8 cellular contexts compared by ENCODE assay signal in genomic region chr18:10519999-10520935, GRCh38. TPM values are rescaled to one million over a fixed set of nuclear protein-coding genes. Genes with fewer than 3 reads are reported as not detected.
DNase-seq lines count a peak whose midpoint lies in the region; ATAC-seq and TF ChIP-seq lines count a peak whose summit lies in the region.

No MANE protein-coding gene starts in this region.

- peak overlapping the region; percentile 36; the same call in 1 of the 2 replicates for H3K4me3 ChIP-seq in PC-3 (ENCODE audit: low read length)
- H3K4me3 ChIP-seq in neural cell (ENCODE audit: low read length), result no peak overlapping the region
- no peak overlapping the region for H3K4me3 ChIP-seq in testis

- peak overlapping the region; percentile 18 for H3K27ac ChIP-seq in KOPT-K1 (ENCODE audit: low read depth, low read length, poor library complexity, severe bottlenecking)
- H3K27ac ChIP-seq in PC-3 (ENCODE audit: low read length), result no peak overlapping the region
- no peak overlapping the region for H3K27ac ChIP-seq in neural cell (ENCODE audit: low read length)
- H3K27ac ChIP-seq in testis, result no peak overlapping the region

- intact Hi-C loops in PC-3 (cut with micrococcal nuclease) (loop anchor here (1.0 to 10.0 kb wide), 4 partner anchors 65 to 785 kb away; partner anchors contain the start of gene APCDD1), testis (cut with DNase I; ENCODE audit: low total_unique reads) (loop anchor here (10.0 kb wide), 2 partner anchors 485 to 545 kb away; no protein-coding TSS in a partner anchor)
- intact Hi-C loops in activated T-helper 1 cell treated with anti-CD3 and anti-CD28 coated beads, Interleukin-12 subunit alpha, Interleukin-12 subunit beta, Interleukin-2, Interleukin-4 antibody, amounts not matched to agents 30 ng/mL and 10 ng/mL and 1 ng/mL, durations not matched to agents 14 hours and 24 hours and 36 hours (cut with micrococcal nuclease), result loop anchor here (1.0 to 10.0 kb wide), 7 partner anchors 265 to 1445 kb away; partner anchors contain the start of gene RALBP1

- CTCF ChIA-PET in PC-3 (lab: Charles Lee), result interaction anchor here (1.3 kb wide), 1 partner anchor 514 kb away, joined by 6 read pairs; no protein-coding TSS in a partner anchor

- H3K79me2 ChIP-seq in PC-3 (ENCODE audit: low read length) (no peaks in the 10 kb centered on the region), neural cell (replicated peaks; ENCODE audit: insufficient read depth, low read length) (no peaks in the 10 kb centered on the region)

- TF ChIP-seq CTCF in PC-3 (conservative IDR thresholded peaks at IDR 0.05; ENCODE audit: low read depth, low read length) (peak; percentile 91), neural cell (IDR thresholded peaks at IDR 0.05; ENCODE audit: poor library complexity, severe bottlenecking) (peak; percentile 92), testis (IDR thresholded peaks at IDR 0.05) (peak; percentile 66 to 78 (median 73))

- H3K36me3 ChIP-seq in KOPT-K1 (ENCODE audit: insufficient read depth, low read length), result no peaks in the 10 kb centered on the region
- no peaks in the 10 kb centered on the region for H3K36me3 ChIP-seq in PC-3 (ENCODE audit: low read depth, low read length)
- H3K36me3 ChIP-seq in neural cell (ENCODE audit: insufficient read depth, low read length), result no peaks in the 10 kb centered on the region
- no peaks in the 10 kb centered on the region for H3K36me3 ChIP-seq in testis (ENCODE audit: low read depth, missing control alignments)

- H3K9ac ChIP-seq in PC-3 (ENCODE audit: low read length) (no peak overlapping the region), neural cell (ENCODE audit: low read length) (no peak overlapping the region)

- no peak for TF ChIP-seq POLR2A in testis (IDR thresholded peaks at IDR 0.05)

- no peaks in the 10 kb centered on the region for H3K9me3 Mint-ChIP-seq in activated T-helper 1 cell treated with anti-CD3 and anti-CD28 coated beads, Interleukin-12 subunit alpha, Interleukin-12 subunit beta, Interleukin-2, Interleukin-4 antibody, amounts not matched to agents 30 ng/mL and 10 ng/mL and 1 ng/mL, durations not matched to agents 14 hours and 24 hours and 36 hours

- H3F3A ChIP-seq in PC-3 (ENCODE audit: low read length, unreplicated experiment), result no peaks in the 10 kb centered on the region
- no peaks in the 10 kb centered on the region for H3F3A ChIP-seq in neural cell (ENCODE audit: insufficient read depth, low read length, poor library complexity, severe bottlenecking)

- TF ChIP-seq EP300 in neural cell (conservative IDR thresholded peaks at IDR 0.05; ENCODE audit: poor library complexity, severe bottlenecking), result no peak

- H3K4me1 ChIP-seq in PC-3 (ENCODE audit: insufficient read depth, low read length) (peaks cover 13% of the 10 kb centered on the region), testis (no peaks in the 10 kb centered on the region)

- WGBS in testis, 2 donors, result 36 to 46% methylated on average over 17 of the region's 17 CpGs

- no peak overlapping the region for H3K27ac Mint-ChIP-seq in activated T-helper 1 cell treated with anti-CD3 and anti-CD28 coated beads, Interleukin-12 subunit alpha, Interleukin-12 subunit beta, Interleukin-2, Interleukin-4 antibody, amounts not matched to agents 30 ng/mL and 10 ng/mL and 1 ng/mL, durations not matched to agents 14 hours and 24 hours and 36 hours

- H3K27me3 Mint-ChIP-seq in activated T-helper 1 cell treated with anti-CD3 and anti-CD28 coated beads, Interleukin-12 subunit alpha, Interleukin-12 subunit beta, Interleukin-2, Interleukin-4 antibody, amounts not matched to agents 30 ng/mL and 10 ng/mL and 1 ng/mL, durations not matched to agents 14 hours and 24 hours and 36 hours (ENCODE audit: insufficient read depth), result peaks cover 38% of the 10 kb centered on the region

- ATAC-seq in GM21367 (IDR thresholded peaks at IDR 0.05; ENCODE audit: unreplicated experiment), result peak; percentile 51
- ATAC-seq in PC-3, result peak; percentile 95

- H3K4me1 Mint-ChIP-seq in activated T-helper 1 cell treated with anti-CD3 and anti-CD28 coated beads, Interleukin-12 subunit alpha, Interleukin-12 subunit beta, Interleukin-2, Interleukin-4 antibody, amounts not matched to agents 30 ng/mL and 10 ng/mL and 1 ng/mL, durations not matched to agents 14 hours and 24 hours and 36 hours (ENCODE audit: low read depth), result peaks cover 28% of the 10 kb centered on the region

- TF ChIP-seq RAD21 in neural cell (conservative IDR thresholded peaks at IDR 0.05), result peak; percentile 96

- no TSS peak for BruUV-seq in PC-3 (replicated peaks; lab: Mats Ljungman, UMichigan)

- H3K4me2 ChIP-seq in PC-3 (ENCODE audit: low read length) (peak overlapping the region; percentile 70), neural cell (ENCODE audit: low read length) (no peak overlapping the region)

- H3K9me3 ChIP-seq in KOPT-K1 (ENCODE audit: insufficient read depth, low read length, poor library complexity, severe bottlenecking) (no peaks in the 10 kb centered on the region), PC-3 (ENCODE audit: low read length) (no peaks in the 10 kb centered on the region), neural cell (ENCODE audit: low read length) (no peaks in the 10 kb centered on the region), testis (no peaks in the 10 kb centered on the region)

- POLR2A ChIA-PET in PC-3 (lab: Charles Lee; ENCODE audit: unreplicated experiment), result no interaction called here

- H3K9me2 ChIP-seq in PC-3 (replicated peaks; ENCODE audit: low read length) (no peaks in the 10 kb centered on the region), neural cell (ENCODE audit: insufficient read depth, low read length) (no peaks in the 10 kb centered on the region)

- no peaks in the 10 kb centered on the region for H3K36me3 Mint-ChIP-seq in activated T-helper 1 cell treated with anti-CD3 and anti-CD28 coated beads, Interleukin-12 subunit alpha, Interleukin-12 subunit beta, Interleukin-2, Interleukin-4 antibody, amounts not matched to agents 30 ng/mL and 10 ng/mL and 1 ng/mL, durations not matched to agents 14 hours and 24 hours and 36 hours (ENCODE audit: low read depth)

- H2AFZ ChIP-seq in PC-3 (ENCODE audit: low read length) (peak overlapping the region; percentile 48), neural cell (ENCODE audit: low read depth, low read length) (no peak overlapping the region)

- peaks cover 45% of the 10 kb centered on the region for H3K27me3 ChIP-seq in PC-3 (ENCODE audit: low read length)
- H3K27me3 ChIP-seq in neural cell (ENCODE audit: insufficient read depth, low read depth, low read length), result no peaks in the 10 kb centered on the region
- H3K27me3 ChIP-seq in testis, result no peaks in the 10 kb centered on the region

- no peak overlapping the region for H3K4me3 Mint-ChIP-seq in activated T-helper 1 cell treated with anti-CD3 and anti-CD28 coated beads, Interleukin-12 subunit alpha, Interleukin-12 subunit beta, Interleukin-2, Interleukin-4 antibody, amounts not matched to agents 30 ng/mL and 10 ng/mL and 1 ng/mL, durations not matched to agents 14 hours and 24 hours and 36 hours

- H4K20me1 ChIP-seq in PC-3 (ENCODE audit: low read length) (no peaks in the 10 kb centered on the region), neural cell (ENCODE audit: insufficient read depth) (no peaks in the 10 kb centered on the region)

- DNase-seq in CMK (ENCODE audit: low read depth) (peak; percentile 49), PC-3 (peak; percentile 82), fibroblast of peridontal ligament (ENCODE audit: extremely low read depth) (peak; percentile 99), testis (peak; percentile 93)
- peak; percentile 35 for DNase-seq in activated T-helper 1 cell treated with anti-CD3 and anti-CD28 coated beads, Interleukin-12 subunit alpha, Interleukin-12 subunit beta, Interleukin-2, Interleukin-4 antibody, amounts not matched to agents 30 ng/mL and 10 ng/mL and 1 ng/mL, durations not matched to agents 14 hours and 24 hours and 36 hours (ENCODE audit: low spot score)

TF ChIP-seq in neural cell, 6 proteins besides CTCF, POLR2A, EP300 and RAD21:
- no peak for TF ChIP-seq EZH2 (IDR thresholded peaks at IDR 0.05; ENCODE audit: borderline replicate concordance, insufficient read depth, low read length, poor library complexity, severe bottlenecking)
- no peak for TF ChIP-seq REST (IDR thresholded peaks at IDR 0.05; ENCODE audit: borderline replicate concordance)
- TF ChIP-seq SMC3 (conservative IDR thresholded peaks at IDR 0.05; ENCODE audit: poor library complexity), result peak; percentile 97
- TF ChIP-seq MXI1 (conservative IDR thresholded peaks at IDR 0.05; ENCODE audit: poor library complexity, severe bottlenecking), result peak; percentile 27
- TF ChIP-seq POLR2AphosphoS5 (IDR thresholded peaks at IDR 0.05), result no peak

RNA-seq across cellular contexts. Expression of gene NAPG, which starts 5.6 kb away (rescaled TPM):
- total RNA-seq in PC-3 (2014; rRNA removed) (24.0 and 24.7 TPM in 2 replicates), testis (10 to 100 TPM; 33.5 to 40.3 TPM)
- 37.4 and 40.3 TPM in 2 replicates for total RNA-seq in activated T-helper 1 cell treated with anti-CD3 and anti-CD28 coated beads, Interleukin-12 subunit alpha, Interleukin-12 subunit beta, Interleukin-2, Interleukin-4 antibody, amounts not matched to agents 30 ng/mL and 10 ng/mL and 1 ng/mL, durations not matched to agents 14 hours and 24 hours and 36 hours
- polyA plus RNA-seq in neural cell (84.6 and 93.9 TPM in 2 replicates), testis (ENCODE audit: insufficient read depth, low read depth, low replicate concordance) (19.5 TPM)
- 92.8 and 103 TPM in 2 replicates for polyA minus RNA-seq in neural cell

Comparison
In these comparisons a context has a peak if more than half of its experiments do, and no peak if none do; other contexts are left out.
1. DNase-seq: peak in every context shown above with its lines; median percentile 99 in fibroblast of peridontal ligament; 93 in testis; 82 in PC-3; 49 in CMK; 35 in activated T-helper 1 cell treated with anti-CD3 and anti-CD28 coated beads, Interleukin-12 subunit alpha, Interleukin-12 subunit beta, Interleukin-2, Interleukin-4 antibody, amounts not matched to agents 30 ng/mL and 10 ng/mL and 1 ng/mL, durations not matched to agents 14 hours and 24 hours and 36 hours.